ENCODE assay signal across 8 cellular contexts in genomic region chr12:121443193-121443829, GRCh38. TPM values are rescaled to one million over a fixed set of nuclear protein-coding genes. Genes with fewer than 3 reads are reported as not detected.
DNase-seq lines count a peak whose midpoint lies in the region; ATAC-seq and TF ChIP-seq lines count a peak whose summit lies in the region.

No MANE protein-coding gene starts in this region.

- H3K27me3 ChIP-seq in kidney epithelial cell (ENCODE audit: control insufficient read depth, insufficient read depth, low read length): no peaks in the 10 kb centered on the region

- DNase-seq in SKM-1 treated with dmso at 0.1 percent for 144 hours (lab: John Stamatoyannopoulos, UW; ENCODE audit: unreplicated experiment): peak; percentile 12
- DNase-seq in SKM-1 (lab: John Stamatoyannopoulos, UW; ENCODE audit: unreplicated experiment): no peak
- peak; percentile 55 for DNase-seq in NCI-H2029 (lab: John Stamatoyannopoulos, UW)
- peak; percentile 21 for DNase-seq in activated CD4-positive, CD25-positive, alpha-beta regulatory T cell treated with anti-CD3 and anti-CD28 coated beads, Interleukin-2, amount 50 U/mL, for 16 hours (ENCODE audit: low read depth, low spot score)
- DNase-seq in central memory CD4-positive, alpha-beta T cell: peak; percentile 37
- DNase-seq in kidney epithelial cell (ENCODE audit: low read depth): no peak
- peak; percentile 41 to 65 for DNase-seq in stimulated activated CD4-positive, alpha-beta T cell treated with anti-CD3 and anti-CD28 coated beads, Interleukin-15, amount 100 ng/mL, for 48 hours (ENCODE audit: low read depth in 2 of 2)

- H3K36me3 ChIP-seq in kidney epithelial cell (ENCODE audit: control insufficient read depth, insufficient read depth, low read length): peaks cover 3% of the 10 kb centered on the region

- peak; percentile 98 for TF ChIP-seq CTCF in kidney epithelial cell (IDR thresholded peaks at IDR 0.05; ENCODE audit: insufficient read depth, low read length, poor library complexity, severe bottlenecking)

- H3K4me3 ChIP-seq in kidney epithelial cell (ENCODE audit: low read depth, low read length): no peak overlapping the region

- no peak for ATAC-seq in GM19328 (IDR thresholded peaks at IDR 0.05; ENCODE audit: unreplicated experiment)

RNA-seq across cellular contexts. Expression of gene RNF34, which starts 43.4 kb away (rescaled TPM):
- 37.7 and 45.3 TPM in 2 replicates for total RNA-seq in kidney epithelial cell

Comparison
In these comparisons a context has a peak if more than half of its experiments do, and no peak if none do; other contexts are left out.
1. DNase-seq: peak in SKM-1 treated with dmso at 0.1 percent for 144 hours (single experiment), NCI-H2029 (single experiment), activated CD4-positive, CD25-positive, alpha-beta regulatory T cell treated with anti-CD3 and anti-CD28 coated beads, Interleukin-2, amount 50 U/mL, for 16 hours (single experiment), central memory CD4-positive, alpha-beta T cell (single experiment) and stimulated activated CD4-positive, alpha-beta T cell treated with anti-CD3 and anti-CD28 coated beads, Interleukin-15, amount 100 ng/mL, for 48 hours (2 of 2); none in SKM-1 (single experiment) and kidney epithelial cell (single experiment).